11 cellular contexts compared by ENCODE assay signal in genomic region chr11:86303257-86303656, GRCh38. TPM values are rescaled to one million over a fixed set of nuclear protein-coding genes. Genes with fewer than 3 reads are reported as not detected.
A peak's percentile ranks its signal among the peaks of the same experiment; 100 is the strongest.
DNase-seq lines count a peak whose midpoint lies in the region; ATAC-seq and TF ChIP-seq lines count a peak whose summit lies in the region.
"Had no signal": no experiment of that assay in that cellular context is flagged by ENCODE, and none has a peak within 500 bp of the region (broad histone marks: within the 10 kb centered on the region; RNA-seq: fewer than 3 reads in every experiment).

No MANE protein-coding gene starts in this region.

- no peak for TF ChIP-seq CTCF in activated B cell treated with CpG ODN at 0.5 μM for 24 hours (IDR thresholded peaks at IDR 0.05)

- no peak for DNase-seq in activated T-cell treated with anti-CD3 and anti-CD28 coated beads, Interleukin-2, amount 50 U/mL, for 72 hours
- DNase-seq in activated T-cell treated with anti-CD3 and anti-CD28 coated beads, Interleukin-2, amount 50 U/mL, for 1 hour, result no peak
- no peak for DNase-seq in activated B cell treated with CpG ODN at 0.5 μM for 24 hours
- no peak for DNase-seq in H7
- DNase-seq: amygdala, GF-D8, KG1 had no signal

- H3K36me3 ChIP-seq in iPS-15b (ENCODE audit: control insufficient read depth, insufficient read depth, low read length), result no peaks in the 10 kb centered on the region
- H3K36me3 ChIP-seq in subcutaneous abdominal adipose tissue (ENCODE audit: control insufficient read depth in 5 of 5, insufficient read depth in 5 of 5, low read length in 5 of 5), result no peaks in the 10 kb centered on the region
- H3K36me3 ChIP-seq in H7 (replicated peaks; ENCODE audit: control insufficient read depth, insufficient read depth, low read length), result no peaks in the 10 kb centered on the region; the same call in 1 of the 2 replicates

- no peaks in the 10 kb centered on the region for H3K27me3 Mint-ChIP-seq in activated T-cell treated with anti-CD3 and anti-CD28 coated beads, Interleukin-2, amount 50 U/mL, for 72 hours (ENCODE audit: low read depth)
- H3K27me3 Mint-ChIP-seq in activated B cell treated with CpG ODN at 0.5 μM for 24 hours, result no peaks in the 10 kb centered on the region

- intact Hi-C loops in activated B cell treated with CpG ODN at 0.5 μM for 24 hours (cut with micrococcal nuclease), result loop anchor here (2.0 kb wide), 2 partner anchors 16 to 638 kb away; partner anchors contain the start of gene CREBZF

- POLR2A ChIA-PET in activated B cell treated with CpG ODN at 0.5 μM for 24 hours (lab: Charles Lee), result interaction anchor here (1.1 to 2.2 kb wide), 3 partner anchors 14 to 262 kb away, joined by 3 to 8 read pairs (median 3); no protein-coding TSS in a partner anchor

- H3K9ac ChIP-seq in iPS-15b (ENCODE audit: low read depth, low read length) (no peak overlapping the region), subcutaneous abdominal adipose tissue (ENCODE audit: low read length in 5 of 5) (peak overlapping the region; percentile 76 to 98 (median 95))

- peak overlapping the region; percentile 96 for H3K27ac ChIP-seq in subcutaneous abdominal adipose tissue (ENCODE audit: low read depth, low read length)

- no peaks in the 10 kb centered on the region for H3K9me3 Mint-ChIP-seq in activated T-cell treated with anti-CD3 and anti-CD28 coated beads, Interleukin-2, amount 50 U/mL, for 72 hours
- no peaks in the 10 kb centered on the region for H3K9me3 Mint-ChIP-seq in activated B cell treated with CpG ODN at 0.5 μM for 24 hours

- H3K27me3 ChIP-seq in iPS-15b (ENCODE audit: control insufficient read depth, insufficient read depth, low read length) (no peaks in the 10 kb centered on the region), subcutaneous abdominal adipose tissue (ENCODE audit: control insufficient read depth in 5 of 5, insufficient read depth in 4 of 5, low read length in 5 of 5) (no peaks in the 10 kb centered on the region), H7 (ENCODE audit: control insufficient read depth, insufficient read depth, low read length) (no peaks in the 10 kb centered on the region)

- H3K4me3 Mint-ChIP-seq in activated T-cell treated with anti-CD3 and anti-CD28 coated beads, Interleukin-2, amount 50 U/mL, for 72 hours, result peak overlapping the region; percentile 99 to 100
- H3K4me3 Mint-ChIP-seq in activated B cell treated with CpG ODN at 0.5 μM for 24 hours, result peak overlapping the region; percentile 99

- CTCF ChIA-PET in activated B cell treated with CpG ODN at 0.5 μM for 24 hours (lab: Charles Lee), result no interaction called here

- H3K27ac Mint-ChIP-seq in activated T-cell treated with anti-CD3 and anti-CD28 coated beads, Interleukin-2, amount 50 U/mL, for 72 hours, result peak overlapping the region; percentile 99
- H3K27ac Mint-ChIP-seq in activated B cell treated with CpG ODN at 0.5 μM for 24 hours, result peak overlapping the region; percentile 37

- H3K9me3 ChIP-seq in iPS-15b (ENCODE audit: control insufficient read depth, insufficient read depth, low read length), result no peaks in the 10 kb centered on the region
- no peaks in the 10 kb centered on the region for H3K9me3 ChIP-seq in subcutaneous abdominal adipose tissue (ENCODE audit: control insufficient read depth in 5 of 5, low read length in 5 of 5)

- ATAC-seq in activated T-cell treated with anti-CD3 and anti-CD28 coated beads, Interleukin-2, amount 50 U/mL, for 72 hours (replicated peaks in 1 of 2), result no peak
- ATAC-seq in activated B cell treated with CpG ODN at 0.5 μM for 24 hours (ENCODE audit: low read depth), result no peak
- ATAC-seq in HG03354 (IDR thresholded peaks at IDR 0.05; ENCODE audit: poor library complexity, severe bottlenecking, unreplicated experiment), result no peak
- ATAC-seq in GM18907 (IDR thresholded peaks at IDR 0.05; ENCODE audit: unreplicated experiment), result no peak

- H3K4me3 ChIP-seq in iPS-15b (ENCODE audit: low read depth, low read length), result peak overlapping the region; percentile 94
- peak overlapping the region; percentile 72 to 98 (median 97) for H3K4me3 ChIP-seq in subcutaneous abdominal adipose tissue (ENCODE audit: low read depth in 1 of 5, low read length in 5 of 5)
- no peak overlapping the region; the same call in 1 of the 2 replicates for H3K4me3 ChIP-seq in H7 (ENCODE audit: insufficient read depth, low read depth, low read length)

- H3K4me1 ChIP-seq in iPS-15b (ENCODE audit: control insufficient read depth, insufficient read depth, low read length), result no peaks in the 10 kb centered on the region
- H3K4me1 ChIP-seq in subcutaneous abdominal adipose tissue (ENCODE audit: control insufficient read depth in 5 of 5, insufficient read depth in 5 of 5, low read length in 5 of 5), result peaks cover 0 to 27% (median 13%) of the 10 kb centered on the region in 5 donors

- H3K36me3 Mint-ChIP-seq in activated T-cell treated with anti-CD3 and anti-CD28 coated beads, Interleukin-2, amount 50 U/mL, for 72 hours (ENCODE audit: insufficient read depth in 2 of 2), result peaks cover 0 to 6% of the 10 kb centered on the region in 2 donors
- peaks cover 7% of the 10 kb centered on the region for H3K36me3 Mint-ChIP-seq in activated B cell treated with CpG ODN at 0.5 μM for 24 hours (ENCODE audit: low read depth)

- peaks cover 36% of the 10 kb centered on the region for H3K4me1 Mint-ChIP-seq in activated T-cell treated with anti-CD3 and anti-CD28 coated beads, Interleukin-2, amount 50 U/mL, for 72 hours (ENCODE audit: low read depth)
- peaks cover 27% of the 10 kb centered on the region for H3K4me1 Mint-ChIP-seq in activated B cell treated with CpG ODN at 0.5 μM for 24 hours

RNA-seq across cellular contexts. Expression of gene HIKESHI, which starts 1.2 kb away (rescaled TPM):
- 10 to 100 TPM; 63.8 to 64.0 TPM for total RNA-seq in activated T-cell treated with anti-CD3 and anti-CD28 coated beads, Interleukin-2, amount 50 U/mL, for 72 hours
- 33.8 and 35.6 TPM in 2 replicates for total RNA-seq in activated B cell treated with CpG ODN at 0.5 μM for 24 hours
- total RNA-seq in H7 (2014; rRNA removed; shearing (Covaris generic)), result 53.0 and 65.1 TPM in 2 replicates

RNA-seq across cellular contexts. Expression of gene EED, which starts 58.7 kb away (rescaled TPM):
- 10 to 100 TPM; 57.2 to 73.2 TPM for total RNA-seq in activated T-cell treated with anti-CD3 and anti-CD28 coated beads, Interleukin-2, amount 50 U/mL, for 72 hours
- total RNA-seq in activated B cell treated with CpG ODN at 0.5 μM for 24 hours, result 55.2 and 63.7 TPM in 2 replicates
- total RNA-seq in H7 (2014; rRNA removed; shearing (Covaris generic)), result 20.0 and 29.2 TPM in 2 replicates
